23 cellular contexts compared by ENCODE assay signal in genomic region chr10:117710181-117710798, GRCh38.
DNase-seq lines count a peak whose midpoint lies in the region; ATAC-seq and TF ChIP-seq lines count a peak whose summit lies in the region.
"Had no signal": no experiment of that assay in that cellular context is flagged by ENCODE, and none has a peak within 500 bp of the region (broad histone marks: within the 10 kb centered on the region; RNA-seq: fewer than 3 reads in every experiment).

No MANE protein-coding gene starts in this region.

- TF ChIP-seq CTCF in DND-41 (IDR thresholded peaks at IDR 0.05; ENCODE audit: borderline replicate concordance, extremely low read depth, low read length, poor library complexity, severe bottlenecking) (peak; percentile 32), H9 (conservative IDR thresholded peaks at IDR 0.05) (peak; percentile 60), adrenal gland (IDR thresholded peaks at IDR 0.05) (no peak)

- no peak overlapping the region for H3K4me2 ChIP-seq in DND-41 (ENCODE audit: insufficient read depth, low read length)
- H3K4me2 ChIP-seq in H9 (ENCODE audit: insufficient read depth, insufficient read length, low read length): no peak overlapping the region
- no peak overlapping the region for H3K4me2 ChIP-seq in mesendoderm (ENCODE audit: low read length)

- H2AK5ac ChIP-seq in H9 (ENCODE audit: insufficient read length, low read length) (no peak overlapping the region), mesendoderm (ENCODE audit: low read length) (no peak overlapping the region)

- no peaks in the 10 kb centered on the region for H3K27me3 Mint-ChIP-seq in H9 (ENCODE audit: low read depth)
- H3K27me3 Mint-ChIP-seq: activated CD4-positive, alpha-beta memory T cell treated with anti-CD3 and anti-CD28 coated beads, Interleukin-2, amount 10 ng/mL, durations not matched to agents 7 days and 5 days had no signal

- H2BK120ac ChIP-seq in H9 (ENCODE audit: low read depth, low read length, poor library complexity, severe bottlenecking): no peak overlapping the region
- H2BK120ac ChIP-seq in mesendoderm (ENCODE audit: low read depth, low read length): no peak overlapping the region

- H3K4me3 Mint-ChIP-seq in H9: no peak overlapping the region
- H3K4me3 Mint-ChIP-seq: activated CD4-positive, alpha-beta memory T cell treated with anti-CD3 and anti-CD28 coated beads, Interleukin-2, amount 10 ng/mL, durations not matched to agents 7 days and 5 days; activated naive CD4-positive, alpha-beta T cell treated with anti-CD3 and anti-CD28 coated beads for 36 hours; stimulated activated naive B cell treated with anti-CD40 and anti-IgM and Interleukin-4, amounts not matched to agents 10 μg/mL and 1 μg/mL and 100 μg/mL, for 72 hours had no signal

- H3K36me3 Mint-ChIP-seq in H9 (ENCODE audit: insufficient read depth in 1 of 3, low read depth in 3 of 3): no peaks in the 10 kb centered on the region; a peak in 2 of 7 replicates
- H3K36me3 Mint-ChIP-seq: stimulated activated naive B cell treated with anti-CD40 and anti-IgM and Interleukin-4, amounts not matched to agents 10 μg/mL and 1 μg/mL and 100 μg/mL, for 72 hours had no signal

- no peak for TF ChIP-seq POLR2A in adrenal gland (IDR thresholded peaks at IDR 0.05)

- no peak overlapping the region for H2BK20ac ChIP-seq in H9 (ENCODE audit: low read depth, low read length, poor library complexity, severe bottlenecking)

- H3K79me1 ChIP-seq in H9 (ENCODE audit: insufficient read depth, low read depth, low read length, poor library complexity, severe bottlenecking) (no peaks in the 10 kb centered on the region), mesendoderm (ENCODE audit: low read length) (no peaks in the 10 kb centered on the region)

- H3K56ac ChIP-seq in H9 (ENCODE audit: insufficient read length, low read depth, low read length): no peak overlapping the region
- H3K56ac ChIP-seq in mesendoderm (ENCODE audit: low read length): no peak overlapping the region

- peaks cover 4 to 8% of the 10 kb centered on the region in 2 experiments for H3K4me1 Mint-ChIP-seq in H9
- H3K4me1 Mint-ChIP-seq: activated CD4-positive, alpha-beta memory T cell treated with anti-CD3 and anti-CD28 coated beads, Interleukin-2, amount 10 ng/mL, durations not matched to agents 7 days and 5 days; stimulated activated naive B cell treated with anti-CD40 and anti-IgM and Interleukin-4, amounts not matched to agents 10 μg/mL and 1 μg/mL and 100 μg/mL, for 72 hours had no signal

- no peaks in the 10 kb centered on the region for H3K23me2 ChIP-seq in H9 (ENCODE audit: insufficient read length, low read depth, low read length, poor library complexity, severe bottlenecking)

- H4K20me1 ChIP-seq in DND-41 (ENCODE audit: insufficient read depth, low read length) (no peaks in the 10 kb centered on the region), H9 (ENCODE audit: control insufficient read depth, insufficient read depth, insufficient read length) (no peaks in the 10 kb centered on the region)

- H3K9me3 ChIP-seq in DND-41 (ENCODE audit: insufficient read depth, low read length, severe bottlenecking) (no peaks in the 10 kb centered on the region), H9 (ENCODE audit: control insufficient read depth, low read depth, low read length) (no peaks in the 10 kb centered on the region), adrenal gland (replicated peaks in 1 of 3) (no peaks in the 10 kb centered on the region)
- H3K9me3 ChIP-seq: ascending aorta, SJCRH30, thyroid gland had no signal

- in situ Hi-C loops in KBM-7 (cut with MboI; ENCODE audit: low pct_unique_long_range_greater_than_20kb, low sequenced_read_pairs): no loop called here

- ATAC-seq in DND-41 (ENCODE audit: insufficient read depth, low read depth) (no peak), GM21381 (IDR thresholded peaks at IDR 0.05; ENCODE audit: unreplicated experiment) (no peak)
- ATAC-seq: stimulated activated naive B cell treated with anti-CD40 and anti-IgM and Interleukin-4, amounts not matched to agents 10 μg/mL and 1 μg/mL and 100 μg/mL, for 72 hours had no signal

- no peaks in the 10 kb centered on the region; a peak in 1 of 5 replicates for H3K9me3 Mint-ChIP-seq in H9
- H3K9me3 Mint-ChIP-seq: activated CD4-positive, alpha-beta memory T cell treated with anti-CD3 and anti-CD28 coated beads, Interleukin-2, amount 10 ng/mL, durations not matched to agents 7 days and 5 days; activated naive CD4-positive, alpha-beta T cell treated with anti-CD3 and anti-CD28 coated beads for 36 hours had no signal

- H3K4me3 ChIP-seq in DND-41 (ENCODE audit: low read depth in 1 of 2, low read length in 2 of 2): no peak overlapping the region
- H3K4me3 ChIP-seq in mesendoderm (ENCODE audit: low read length): no peak overlapping the region
- no peak overlapping the region for H3K4me3 ChIP-seq in adrenal gland
- H3K4me3 ChIP-seq: ascending aorta, lung, right atrium auricular region, SJCRH30, thyroid gland had no signal

- H3K27ac Mint-ChIP-seq in H9: no peak overlapping the region
- H3K27ac Mint-ChIP-seq: activated CD4-positive, alpha-beta memory T cell treated with anti-CD3 and anti-CD28 coated beads, Interleukin-2, amount 10 ng/mL, durations not matched to agents 7 days and 5 days; activated naive CD4-positive, alpha-beta T cell treated with anti-CD3 and anti-CD28 coated beads for 36 hours; stimulated activated naive B cell treated with anti-CD40 and anti-IgM and Interleukin-4, amounts not matched to agents 10 μg/mL and 1 μg/mL and 100 μg/mL, for 72 hours had no signal

- H3K27ac ChIP-seq in DND-41 (ENCODE audit: low read length): no peak overlapping the region
- H3K27ac ChIP-seq in H9 (ENCODE audit: insufficient read length, low read depth, low read length): no peak overlapping the region
- no peak overlapping the region for H3K27ac ChIP-seq in mesendoderm (ENCODE audit: low read depth, low read length)
- H3K27ac ChIP-seq in adrenal gland: no peak overlapping the region
- H3K27ac ChIP-seq: ascending aorta, right atrium auricular region, SJCRH30, thyroid gland, VCaP had no signal

- no CpG with 5 or more reads among the region's 8 CpGs for WGBS in H9 (ENCODE audit: extremely low coverage, insufficient read length, low lambda C conversion rate)
- no CpG with 5 or more reads among the region's 8 CpGs for whole genome bisulfite sequencing in mesendoderm (ENCODE audit: extremely low coverage, insufficient coverage, low lambda C conversion rate)
- WGBS in adrenal gland, 4 donors: 83 to 95% (median 86%) methylated on average over 7 to 8 of the region's 8 CpGs

- H3K9ac ChIP-seq in DND-41 (ENCODE audit: low read depth, low read length) (no peak overlapping the region), H9 (ENCODE audit: extremely low read depth, insufficient read length, low read length) (no peak overlapping the region), mesendoderm (ENCODE audit: low read length) (no peak overlapping the region)

- H2AFZ ChIP-seq in DND-41 (ENCODE audit: low read depth, low read length) (no peak overlapping the region), H9 (ENCODE audit: low read length) (no peak overlapping the region)

- H4K5ac ChIP-seq in H9 (ENCODE audit: insufficient read length, low read depth, low read length) (no peak overlapping the region), mesendoderm (ENCODE audit: low read length) (no peak overlapping the region)

- H3K4me1 ChIP-seq in DND-41 (ENCODE audit: insufficient read depth, low read length) (no peaks in the 10 kb centered on the region), H9 (ENCODE audit: insufficient read depth, low read length) (no peaks in the 10 kb centered on the region), mesendoderm (ENCODE audit: control insufficient read depth, low read depth, low read length) (no peaks in the 10 kb centered on the region), adrenal gland (replicated peaks in 1 of 2) (no peaks in the 10 kb centered on the region)
- H3K4me1 ChIP-seq: ascending aorta, right atrium auricular region, SJCRH30, thyroid gland had no signal

- H2BK5ac ChIP-seq in H9 (ENCODE audit: insufficient read length, low read length): no peak overlapping the region
- H2BK5ac ChIP-seq in mesendoderm (ENCODE audit: low read length): no peak overlapping the region

- no peaks in the 10 kb centered on the region for H3K27me3 ChIP-seq in DND-41 (ENCODE audit: insufficient read depth, low read length, poor library complexity)
- no peaks in the 10 kb centered on the region for H3K27me3 ChIP-seq in H9 (ENCODE audit: insufficient read depth, low read length)
- no peaks in the 10 kb centered on the region for H3K27me3 ChIP-seq in mesendoderm (ENCODE audit: insufficient read depth, low read length, poor library complexity)
- H3K27me3 ChIP-seq in adrenal gland: no peaks in the 10 kb centered on the region
- H3K27me3 ChIP-seq: ascending aorta, right atrium auricular region, SJCRH30, thyroid gland had no signal

- H3K79me2 ChIP-seq in DND-41 (ENCODE audit: insufficient read depth, low read length) (no peaks in the 10 kb centered on the region), H9 (ENCODE audit: insufficient read depth, low read length) (no peaks in the 10 kb centered on the region), mesendoderm (ENCODE audit: control insufficient read depth, insufficient read depth, low read length) (no peaks in the 10 kb centered on the region)

- H3K4ac ChIP-seq in H9 (ENCODE audit: low read depth, low read length): no peak overlapping the region
- H3K4ac ChIP-seq in mesendoderm (ENCODE audit: low read depth, low read length): no peak overlapping the region

- DNase-seq in DND-41 (no peak), H9 (peak; percentile 49), RPMI8226 (peak; percentile 25), mesendoderm (peak; percentile 40), KBM-7 (no peak), adrenal gland (no peak)
- DNase-seq: activated CD4-positive, alpha-beta memory T cell treated with anti-CD3 and anti-CD28 coated beads, Interleukin-2, amount 10 ng/mL, durations not matched to agents 7 days and 5 days; activated naive CD4-positive, alpha-beta T cell treated with anti-CD3 and anti-CD28 coated beads for 36 hours; activated T-cell treated with anti-CD3 and anti-CD28 coated beads, Interleukin-2, amount 50 U/mL, for 1 hour; Calu3; cerebellar nuclear complex; effector CD8-positive, alpha-beta T cell; head of caudate nucleus; NCI-H524; stimulated activated naive B cell treated with anti-CD40 and anti-IgM and Interleukin-4, amounts not matched to agents 10 μg/mL and 1 μg/mL and 100 μg/mL, for 72 hours; T-helper 2 cell; thyroid gland had no signal

- H3K14ac ChIP-seq in H9 (ENCODE audit: insufficient read depth, low read length): no peak overlapping the region

- H3K23ac ChIP-seq in H9 (ENCODE audit: insufficient read length, low read depth, low read length): no peak overlapping the region
- no peak overlapping the region for H3K23ac ChIP-seq in mesendoderm (ENCODE audit: low read length)

- H2BK15ac ChIP-seq in H9 (ENCODE audit: low read depth, low read length) (no peak overlapping the region), mesendoderm (replicated peaks; ENCODE audit: low read depth) (no peak overlapping the region)

- no peaks in the 10 kb centered on the region for H3K36me3 ChIP-seq in DND-41 (ENCODE audit: insufficient read depth, low read length)
- no peaks in the 10 kb centered on the region for H3K36me3 ChIP-seq in mesendoderm (ENCODE audit: control insufficient read depth, insufficient read depth, low read length)
- H3K36me3 ChIP-seq in adrenal gland (replicated peaks in 1 of 2): no peaks in the 10 kb centered on the region
- H3K36me3 ChIP-seq: ascending aorta, right atrium auricular region, SJCRH30, thyroid gland had no signal

- no peak overlapping the region for H3T11ph ChIP-seq in H9 (ENCODE audit: low read length)

- no peak overlapping the region for H2BK12ac ChIP-seq in H9 (ENCODE audit: insufficient read length, low read depth, low read length)

- no peak overlapping the region for H3K18ac ChIP-seq in H9 (ENCODE audit: insufficient read length, low read depth, low read length)
- H3K18ac ChIP-seq in mesendoderm (ENCODE audit: low read length): no peak overlapping the region

- intact Hi-C loops in adrenal gland (cut with DNase I): no loop called here

- H4K8ac ChIP-seq in H9 (replicated peaks; ENCODE audit: insufficient read length, low read depth, low read length): no peak overlapping the region
- H4K8ac ChIP-seq in mesendoderm (ENCODE audit: low read depth, low read length): no peak overlapping the region

- no peak overlapping the region for H4K91ac ChIP-seq in H9 (ENCODE audit: insufficient read length, low read depth, low read length)

Comparison
In these comparisons a context has a peak if more than half of its experiments do, and no peak if none do; other contexts are left out.
1. DNase-seq: peak in H9 (single experiment), RPMI8226 (single experiment) and mesendoderm (single experiment); none in DND-41 (single experiment), KBM-7 (single experiment) and adrenal gland (0 of 7).
2. CTCF ChIP-seq: peak in DND-41 (single experiment) and H9 (single experiment); none in adrenal gland (0 of 6).